Comparison of ENCODE assay signal across 1 cellular context in genomic region chr15:90142216-90143175, GRCh38.
TF ChIP-seq lines count a peak whose summit lies in the region.

No MANE protein-coding gene starts in this region.

TF ChIP-seq in GM12878, 131 proteins besides CTCF, POLR2A, EP300 and RAD21 (continued from another document):
- TF ChIP-seq PKNOX1 (IDR thresholded peaks at IDR 0.05) (peak; percentile 91), POLR2AphosphoS5 (IDR thresholded peaks at IDR 0.05; ENCODE audit: low read length) (no peak), EED (IDR thresholded peaks at IDR 0.05; ENCODE audit: low read depth) (no peak)
